ENCODE assay signal across 18 cellular contexts in genomic region chr12:112151766-112152541, GRCh38. TPM values are rescaled to one million over a fixed set of nuclear protein-coding genes. Genes with fewer than 3 reads are reported as not detected.
DNase-seq lines count a peak whose midpoint lies in the region; ATAC-seq and TF ChIP-seq lines count a peak whose summit lies in the region.
"Had no signal": no experiment of that assay in that cellular context is flagged by ENCODE, and none has a peak within 500 bp of the region (broad histone marks: within the 10 kb centered on the region; RNA-seq: fewer than 3 reads in every experiment).

No MANE protein-coding gene starts in this region.

- peaks cover 17% of the 10 kb centered on the region for H3K9me3 Mint-ChIP-seq in activated naive CD4-positive, alpha-beta T cell treated with anti-CD3 and anti-CD28 coated beads for 36 hours
- peaks cover 8% of the 10 kb centered on the region for H3K9me3 Mint-ChIP-seq in memory B cell

- peak overlapping the region; percentile 38 for H3K27ac Mint-ChIP-seq in activated naive CD4-positive, alpha-beta T cell treated with anti-CD3 and anti-CD28 coated beads for 36 hours
- peak overlapping the region; percentile 22 for H3K27ac Mint-ChIP-seq in memory B cell

- 94 to 95% methylated on average over 9 to 11 of the region's 11 CpGs for WGBS in testis, 2 donors

- ATAC-seq in memory B cell (ENCODE audit: low read depth), result no peak
- ATAC-seq in GM18517 (IDR thresholded peaks at IDR 0.05; ENCODE audit: unreplicated experiment), result no peak
- no peak for ATAC-seq in HG03097 (IDR thresholded peaks at IDR 0.05; ENCODE audit: low FRiP score, unreplicated experiment)
- ATAC-seq: right cardiac atrium had no signal

- no peak for TF ChIP-seq CTCF in testis (IDR thresholded peaks at IDR 0.05)
- no peak for TF ChIP-seq CTCF in colonic mucosa (IDR thresholded peaks at IDR 0.05)

- H3K36me3 Mint-ChIP-seq in activated naive CD4-positive, alpha-beta T cell treated with anti-CD3 and anti-CD28 coated beads for 36 hours (ENCODE audit: low read depth), result peaks cover 67% of the 10 kb centered on the region
- peaks cover 44% of the 10 kb centered on the region for H3K36me3 Mint-ChIP-seq in memory B cell

- H3K9ac ChIP-seq in colonic mucosa (ENCODE audit: low read depth in 2 of 2, low read length in 2 of 2), result no peak overlapping the region

- H3K4me3 ChIP-seq in testis (no peak overlapping the region), colonic mucosa (no peak overlapping the region)
- H3K4me3 ChIP-seq: suprapubic skin had no signal

- intact Hi-C loops in activated naive CD4-positive, alpha-beta T cell treated with anti-CD3 and anti-CD28 coated beads for 36 hours (cut with micrococcal nuclease), result no loop called here
- intact Hi-C loops in testis (cut with DNase I; ENCODE audit: low total_unique reads) (no loop called here), colonic mucosa (cut with DNase I) (no loop called here)

- no peak for TF ChIP-seq POLR2A in testis (IDR thresholded peaks at IDR 0.05)

- no peak for DNase-seq in activated naive CD4-positive, alpha-beta T cell treated with anti-CD3 and anti-CD28 coated beads for 36 hours
- DNase-seq in activated naive CD4-positive, alpha-beta T cell (lab: John Stamatoyannopoulos, UW), result no peak
- peak; percentile 46 for DNase-seq in activated CD8-positive, alpha-beta memory T cell treated with anti-CD3 and anti-CD28 coated beads, Interleukin-2, amount 50 U/mL, for 48 hours
- no peak for DNase-seq in memory B cell (ENCODE audit: low spot score in 2 of 2)
- DNase-seq in testis, result peak; percentile 11
- DNase-seq in colonic mucosa, result no peak
- DNase-seq: Calu3; cortex of kidney; erythroblast; glutamatergic neuron; NCI-H1436; NK-92 treated with Interleukin-12 subunit alpha and Interleukin-12 subunit beta, amount 100 ng/mL, for 24 hours; right cardiac atrium; SW 1271 had no signal

- H3K4me1 ChIP-seq in testis, result no peaks in the 10 kb centered on the region
- no peaks in the 10 kb centered on the region for H3K4me1 ChIP-seq in colonic mucosa
- H3K4me1 ChIP-seq: suprapubic skin had no signal

- no peak overlapping the region for H3K4me3 Mint-ChIP-seq in activated naive CD4-positive, alpha-beta T cell treated with anti-CD3 and anti-CD28 coated beads for 36 hours
- H3K4me3 Mint-ChIP-seq in memory B cell, result no peak overlapping the region

- H3K27ac ChIP-seq in testis, result no peak overlapping the region
- no peak overlapping the region for H3K27ac ChIP-seq in colonic mucosa
- H3K27ac ChIP-seq: neutrophil, suprapubic skin had no signal

- H3K27me3 Mint-ChIP-seq in activated naive CD4-positive, alpha-beta T cell treated with anti-CD3 and anti-CD28 coated beads for 36 hours (ENCODE audit: low read depth), result no peaks in the 10 kb centered on the region
- H3K27me3 Mint-ChIP-seq in memory B cell, result no peaks in the 10 kb centered on the region

- no peaks in the 10 kb centered on the region for H3K27me3 ChIP-seq in testis
- no peaks in the 10 kb centered on the region for H3K27me3 ChIP-seq in colonic mucosa
- H3K27me3 ChIP-seq: neutrophil, suprapubic skin had no signal

- H3K4me1 Mint-ChIP-seq in activated naive CD4-positive, alpha-beta T cell treated with anti-CD3 and anti-CD28 coated beads for 36 hours (ENCODE audit: low read depth), result peaks cover 1% of the 10 kb centered on the region
- H3K4me1 Mint-ChIP-seq in memory B cell, result peaks cover 11% of the 10 kb centered on the region

- no peaks in the 10 kb centered on the region for H3K36me3 ChIP-seq in testis (ENCODE audit: low read depth, missing control alignments)
- peaks cover 29% of the 10 kb centered on the region for H3K36me3 ChIP-seq in colonic mucosa

- CTCF ChIA-PET in activated naive CD4-positive, alpha-beta T cell treated with anti-CD3 and anti-CD28 coated beads for 36 hours (lab: Charles Lee), result no interaction called here

- H3K9me3 ChIP-seq in testis (no peaks in the 10 kb centered on the region), colonic mucosa (no peaks in the 10 kb centered on the region)
- H3K9me3 ChIP-seq: neutrophil had no signal

RNA-seq across cellular contexts. Expression of gene TRAFD1, which starts 26.6 kb away (rescaled TPM):
- total RNA-seq in activated naive CD4-positive, alpha-beta T cell treated with anti-CD3 and anti-CD28 coated beads for 36 hours, result 10 to 100 TPM; 49.6 to 55.7 TPM
- total RNA-seq in testis (10 to 100 TPM; 46.6 to 53.6 TPM), colonic mucosa (10 to 100 TPM; 22.8 to 37.2 TPM)
- polyA plus RNA-seq in testis (ENCODE audit: insufficient read depth, low read depth, low replicate concordance), result 77.3 TPM

RNA-seq across cellular contexts. Expression of gene NAA25, which starts 43.4 kb away (rescaled TPM):
- total RNA-seq in activated naive CD4-positive, alpha-beta T cell treated with anti-CD3 and anti-CD28 coated beads for 36 hours, result 10 to 100 TPM; 52.4 to 55.7 TPM
- total RNA-seq in testis (10 to 100 TPM; 28.2 to 31.8 TPM), colonic mucosa (10 to 100 TPM; 14.3 to 19.7 TPM)
- polyA plus RNA-seq in testis (ENCODE audit: insufficient read depth, low read depth, low replicate concordance), result 15.2 TPM

Comparison
In these comparisons a context has a peak if more than half of its experiments do, and no peak if none do; other contexts are left out.
1. DNase-seq: peak in activated CD8-positive, alpha-beta memory T cell treated with anti-CD3 and anti-CD28 coated beads, Interleukin-2, amount 50 U/mL, for 48 hours (single experiment) and testis (single experiment); none in activated naive CD4-positive, alpha-beta T cell treated with anti-CD3 and anti-CD28 coated beads for 36 hours (single experiment), activated naive CD4-positive, alpha-beta T cell (0 of 4), memory B cell (0 of 2) and colonic mucosa (single experiment).